Comparison of ENCODE assay signal across 11 cellular contexts in the genomic region with DNA sequence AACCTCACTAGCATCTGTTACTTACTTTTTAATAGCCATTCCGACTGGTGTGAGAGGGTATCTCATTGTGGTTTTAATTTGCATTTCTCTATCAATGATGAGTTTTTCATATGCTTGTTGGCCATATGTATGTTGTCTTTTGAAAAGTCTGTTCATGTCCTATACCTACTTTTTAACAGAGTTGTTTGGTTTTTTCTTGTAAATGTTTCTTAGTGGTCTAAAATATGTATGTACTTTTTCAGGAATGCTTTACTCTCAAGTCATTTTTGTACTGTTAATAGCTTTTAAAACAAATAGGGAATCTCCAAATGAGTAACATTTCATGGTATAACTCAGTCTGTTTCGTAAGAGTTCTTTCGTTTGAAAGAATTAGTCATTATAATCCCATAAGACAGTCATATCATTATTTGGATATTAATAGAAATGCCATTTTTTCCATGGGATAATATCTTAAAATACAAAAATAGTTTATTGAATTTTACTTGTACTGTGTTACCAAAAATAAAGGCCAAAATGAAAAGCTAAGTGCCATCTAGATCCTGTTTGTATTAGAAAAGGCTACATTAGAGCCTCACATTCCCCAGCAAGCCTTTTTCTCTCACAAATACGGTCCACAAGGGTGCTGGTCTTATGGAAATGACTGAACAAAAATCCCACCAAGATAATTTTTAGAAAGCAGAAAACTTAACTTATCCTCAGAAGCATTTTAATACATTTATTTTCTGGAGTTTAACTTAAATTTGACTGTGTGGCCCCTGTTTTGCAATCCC.
A peak's percentile ranks its signal among the peaks of the same experiment; 100 is the strongest.
DNase-seq lines count a peak whose midpoint lies in the region; ATAC-seq lines count a peak whose summit lies in the region.
"Had no signal": no experiment of that assay in that cellular context is flagged by ENCODE, and none has a peak within 500 bp of the region (broad histone marks: within the 10 kb centered on the region; RNA-seq: fewer than 3 reads in every experiment).

No MANE protein-coding gene starts in this region.

- peak; percentile 53 for DNase-seq in fibroblast of peridontal ligament (ENCODE audit: extremely low read depth)
- no peak for DNase-seq in NCI-H1694 treated with DMSO at 0.1 percent for 48 hours (lab: John Stamatoyannopoulos, UW)
- DNase-seq in substantia nigra (lab: John Stamatoyannopoulos, UW): no peak
- DNase-seq in central memory CD4-positive, alpha-beta T cell: no peak
- DNase-seq in Right ventricle myocardium superior: no peak
- DNase-seq: CD8-positive, alpha-beta memory T cell; NCI-H345; stimulated activated CD4-positive, alpha-beta T cell treated with anti-CD3 and anti-CD28 coated beads, Interleukin-1b, Interleukin-23, amount 100 ng/mL, for 48 hours had no signal

- ATAC-seq in GM18499 (IDR thresholded peaks at IDR 0.05; ENCODE audit: insufficient read depth, unreplicated experiment): peak; percentile 83
- ATAC-seq in GM21528 (IDR thresholded peaks at IDR 0.05; ENCODE audit: low FRiP score, unreplicated experiment): peak; percentile 67
- ATAC-seq in HG03159 (IDR thresholded peaks at IDR 0.05; ENCODE audit: unreplicated experiment): peak; percentile 70
- no peak for ATAC-seq in Right ventricle myocardium superior (ENCODE audit: poor library complexity)

- intact Hi-C loops in Right ventricle myocardium superior (cut with DNase I): no loop called here

- no peak overlapping the region for H3K27ac ChIP-seq in substantia nigra (ENCODE audit: low read depth, low read length, poor library complexity, severe bottlenecking)
